ENCODE assay signal across 8 cellular contexts in the genomic region with DNA sequence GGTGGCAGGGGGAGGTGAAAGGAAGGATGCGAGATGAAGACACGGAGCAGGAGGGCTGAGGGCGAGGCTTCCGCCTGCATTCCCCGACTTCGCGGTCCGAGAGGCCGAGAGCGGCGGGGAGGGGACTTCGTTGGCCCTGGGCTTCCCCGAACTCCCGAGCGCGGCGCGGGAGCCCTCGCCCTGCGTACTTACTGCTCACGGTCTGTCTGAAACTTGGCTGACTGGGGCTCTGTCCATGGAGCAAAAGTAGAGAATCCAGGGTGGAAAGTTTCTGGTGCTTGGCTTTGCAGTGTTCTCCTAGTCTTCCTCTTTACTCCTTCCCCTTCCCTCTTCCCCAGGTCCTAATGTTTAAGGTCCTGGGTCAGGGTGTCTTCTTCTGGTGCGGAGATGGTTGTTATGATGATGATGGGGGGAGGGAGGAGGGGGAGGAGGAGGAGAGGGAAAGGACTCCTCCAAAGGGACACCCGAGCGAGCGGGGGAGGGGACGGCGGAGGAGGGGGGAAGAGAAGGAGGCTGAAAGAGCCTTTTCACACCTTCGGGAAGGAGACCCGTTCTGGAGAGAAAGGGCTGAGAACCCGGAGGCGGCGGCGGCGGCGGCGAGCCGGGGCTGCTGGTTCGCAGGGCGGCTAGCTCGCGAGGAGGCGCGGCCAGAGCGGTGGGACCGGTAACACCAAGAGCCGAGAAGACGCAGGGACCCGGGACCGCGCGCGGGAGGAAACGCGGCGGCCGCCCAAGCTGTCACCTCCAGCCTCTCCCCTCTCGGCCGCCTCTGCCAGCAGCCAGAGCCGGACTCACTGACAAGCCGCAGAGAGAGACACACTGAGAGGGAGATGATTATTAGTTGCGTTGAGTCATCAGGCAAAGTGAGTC. TPM values are rescaled to one million over a fixed set of nuclear protein-coding genes. Genes with fewer than 3 reads are reported as not detected.
DNase-seq lines count a peak whose midpoint lies in the region; ATAC-seq, FAIRE-seq and TF ChIP-seq lines count a peak whose summit lies in the region.

A gene (minus strand): TSS at position 793 of the 870 bp plus-strand sequence. CDS start 1,902 bp downstream, outside the sequence.

- peak; percentile 65; the same call in 1 of the 2 replicates for TF ChIP-seq POLR2A in K562 (conservative IDR thresholded peaks at IDR 0.05)

- ATAC-seq in K562 (peak; percentile 3), GM19324 (IDR thresholded peaks at IDR 0.05; ENCODE audit: low FRiP score, unreplicated experiment) (no peak)

- TF ChIP-seq EP300 in K562 (IDR thresholded peaks at IDR 0.05; ENCODE audit: low read length): no peak

- in situ Hi-C loops in K562 (cut with MboI): no loop called here

- POLR2A ChIA-PET in K562 (lab: Yijun Ruan, JAX): no interaction called here

- no peaks in the 10 kb centered on the region for H3K27me3 ChIP-seq in K562 (ENCODE audit: control insufficient read depth in 2 of 2, insufficient read depth in 2 of 2, low read length in 2 of 2)
- H3K27me3 ChIP-seq in stomach smooth muscle (ENCODE audit: control insufficient read depth in 1 of 2, insufficient read depth in 2 of 2, low read length in 2 of 2): peaks cover 40 to 65% of the 10 kb centered on the region in 2 donors

- DNase-seq in AG10803 (ENCODE audit: low read depth): peak; percentile 55
- no peak for DNase-seq in GM12864 (ENCODE audit: low read depth)
- DNase-seq in NOMO-1 (lab: John Stamatoyannopoulos, UW; ENCODE audit: unreplicated experiment in 2 of 2): peak; percentile 52 to 58
- DNase-seq in K562 (ENCODE audit: extremely low read depth in 1 of 4, low spot score in 3 of 4): peak; percentile 25 to 82 (median 46)
- peak; percentile 83 for DNase-seq in kidney tubule cell (ENCODE audit: low spot score)
- DNase-seq in central memory CD4-positive, alpha-beta T cell: no peak

- no TSS peak for BruUV-seq in K562 (replicated peaks; lab: Mats Ljungman, UMichigan)

- peaks cover 0 to 30% of the 10 kb centered on the region in 2 experiments; a peak in 3 of 5 replicates for H3K4me1 ChIP-seq in K562 (replicated peaks in 1 of 2; ENCODE audit: control insufficient read depth in 2 of 2, insufficient read depth in 2 of 2, low read length in 2 of 2)
- peaks cover 35% of the 10 kb centered on the region for H3K4me1 ChIP-seq in stomach smooth muscle (ENCODE audit: control insufficient read depth, insufficient read depth, low read length)

- CTCF ChIA-PET in K562 (lab: Yijun Ruan, JAX; ENCODE audit: low intra/inter-chr PET ratio): no interaction called here

- peaks cover 23% of the 10 kb centered on the region for H3K36me3 ChIP-seq in K562 (ENCODE audit: control insufficient read depth, insufficient read depth, low read length)
- H3K36me3 ChIP-seq in stomach smooth muscle (ENCODE audit: control insufficient read depth in 2 of 2, insufficient read depth in 2 of 2, low read length in 2 of 2): no peaks in the 10 kb centered on the region

- 1% methylated on average over 16 of the region's 61 CpGs for WGBS in K562 (ENCODE audit: insufficient coverage, low coverage, missing lambda C conversion rate)

- H3K9me1 ChIP-seq in K562 (ENCODE audit: control insufficient read depth, insufficient read depth, low read length): no peaks in the 10 kb centered on the region

- H3K4me2 ChIP-seq in K562 (ENCODE audit: insufficient read depth, low read length): peak within 1 kb of the TSS; percentile 86

- peak; percentile 65 for FAIRE-seq in K562 (lab: Jason Lieb, UNC)

- TF ChIP-seq CTCF in AG10803 (conservative IDR thresholded peaks at IDR 0.05; ENCODE audit: low read length): no peak
- TF ChIP-seq CTCF in GM12864 (IDR thresholded peaks at IDR 0.05; ENCODE audit: low read depth, low read length, missing control alignments): no peak
- no peak for TF ChIP-seq CTCF in K562 (IDR thresholded peaks at IDR 0.05 in 2 of 3, conservative IDR thresholded peaks at IDR 0.05 in 1 of 3; ENCODE audit: insufficient read depth in 2 of 3, low read depth in 1 of 3, low read length in 3 of 3)

- no peaks in the 10 kb centered on the region for H4K20me1 ChIP-seq in K562 (replicated peaks; ENCODE audit: control insufficient read depth, insufficient read depth, low read length)

- intact Hi-C loops in K562 (cut with micrococcal nuclease): loop anchor here (10.0 kb wide), 1 partner anchor 1653 kb away; a partner anchor contains a TSS

- H3K9ac ChIP-seq in K562 (ENCODE audit: insufficient read depth in 1 of 2, low read depth in 2 of 2, low read length in 2 of 2): peak within 1 kb of the TSS; percentile 92 to 98
- H3K9ac ChIP-seq in stomach smooth muscle (ENCODE audit: low read length in 2 of 2): peak within 1 kb of the TSS in 1 of 2 donors; percentile 61

- H3K27ac ChIP-seq in K562 (ENCODE audit: extremely low read depth, low read depth, low read length): peak within 1 kb of the TSS; percentile 86
- peak within 1 kb of the TSS; percentile 31 for H3K27ac ChIP-seq in stomach smooth muscle (ENCODE audit: low read length)

- H3K9me3 ChIP-seq in K562 (replicated peaks; ENCODE audit: control insufficient read depth, insufficient read depth, low read depth, low read length) (peaks cover 2% of the 10 kb centered on the region; the same call in 1 of the 2 replicates), stomach smooth muscle (ENCODE audit: control insufficient read depth in 2 of 2, low read length in 2 of 2) (no peaks in the 10 kb centered on the region)

- H3K4me3 ChIP-seq in AG10803 (ENCODE audit: low read length): peak within 1 kb of the TSS; percentile 86
- peak within 1 kb of the TSS; percentile 61 for H3K4me3 ChIP-seq in GM12864 (ENCODE audit: low read depth, low read length)
- H3K4me3 ChIP-seq in K562: peak within 1 kb of the TSS; percentile 54
- peak within 1 kb of the TSS; percentile 76 to 94 for H3K4me3 ChIP-seq in stomach smooth muscle (ENCODE audit: low read length in 2 of 2)

- peak within 1 kb of the TSS; percentile 94 for H2AFZ ChIP-seq in K562 (ENCODE audit: low read depth, low read length)

- no peak for TF ChIP-seq RAD21 in K562 (CRISPR knock-in tag; conservative IDR thresholded peaks at IDR 0.05 in 1 of 2, IDR thresholded peaks at IDR 0.05 in 1 of 2)

- peaks cover 94% of the 10 kb centered on the region for H3K79me2 ChIP-seq in K562 (ENCODE audit: control insufficient read depth, insufficient read depth, low read length)

TF ChIP-seq in K562, 482 proteins besides CTCF, POLR2A, EP300 and RAD21 (continues in another document):
- TF ChIP-seq DMBX1 (CRISPR knock-in tag; IDR thresholded peaks at IDR 0.05; ENCODE audit: borderline replicate concordance): no peak
- TF ChIP-seq, protein P1, sequence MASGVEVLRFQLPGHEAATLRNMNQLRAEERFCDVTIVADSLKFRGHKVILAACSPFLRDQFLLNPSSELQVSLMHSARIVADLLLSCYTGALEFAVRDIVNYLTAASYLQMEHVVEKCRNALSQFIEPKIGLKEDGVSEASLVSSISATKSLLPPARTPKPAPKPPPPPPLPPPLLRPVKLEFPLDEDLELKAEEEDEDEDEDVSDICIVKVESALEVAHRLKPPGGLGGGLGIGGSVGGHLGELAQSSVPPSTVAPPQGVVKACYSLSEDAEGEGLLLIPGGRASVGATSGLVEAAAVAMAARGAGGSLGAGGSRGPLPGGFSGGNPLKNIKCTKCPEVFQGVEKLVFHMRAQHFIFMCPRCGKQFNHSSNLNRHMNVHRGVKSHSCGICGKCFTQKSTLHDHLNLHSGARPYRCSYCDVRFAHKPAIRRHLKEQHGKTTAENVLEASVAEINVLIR (CRISPR knock-in tag; IDR thresholded peaks at IDR 0.05): no peak
- no peak for TF ChIP-seq ZC3H8 (IDR thresholded peaks at IDR 0.05)
- TF ChIP-seq RBFOX2 (IDR thresholded peaks at IDR 0.05; ENCODE audit: low read depth, low read length): peak; percentile 66
- TF ChIP-seq NELFE (IDR thresholded peaks at IDR 0.05; ENCODE audit: insufficient read depth, insufficient read length): no peak
- TF ChIP-seq, protein P2, sequence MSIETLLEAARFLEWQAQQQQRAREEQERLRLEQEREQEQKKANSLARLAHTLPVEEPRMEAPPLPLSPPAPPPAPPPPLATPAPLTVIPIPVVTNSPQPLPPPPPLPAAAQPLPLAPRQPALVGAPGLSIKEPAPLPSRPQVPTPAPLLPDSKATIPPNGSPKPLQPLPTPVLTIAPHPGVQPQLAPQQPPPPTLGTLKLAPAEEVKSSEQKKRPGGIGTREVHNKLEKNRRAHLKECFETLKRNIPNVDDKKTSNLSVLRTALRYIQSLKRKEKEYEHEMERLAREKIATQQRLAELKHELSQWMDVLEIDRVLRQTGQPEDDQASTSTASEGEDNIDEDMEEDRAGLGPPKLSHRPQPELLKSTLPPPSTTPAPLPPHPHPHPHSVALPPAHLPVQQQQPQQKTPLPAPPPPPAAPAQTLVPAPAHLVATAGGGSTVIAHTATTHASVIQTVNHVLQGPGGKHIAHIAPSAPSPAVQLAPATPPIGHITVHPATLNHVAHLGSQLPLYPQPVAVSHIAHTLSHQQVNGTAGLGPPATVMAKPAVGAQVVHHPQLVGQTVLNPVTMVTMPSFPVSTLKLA (conservative IDR thresholded peaks at IDR 0.05): no peak; a peak in 1 of 4 replicates
- TF ChIP-seq ZNF146 (CRISPR knock-in tag; IDR thresholded peaks at IDR 0.05; ENCODE audit: unreplicated experiment): no peak
- no peak for TF ChIP-seq TBL1XR1 (IDR thresholded peaks at IDR 0.05; ENCODE audit: low read length in 2 of 2)
- TF ChIP-seq HMG20A (CRISPR knock-in tag; conservative IDR thresholded peaks at IDR 0.05): no peak
- no peak for TF ChIP-seq SRSF9 (IDR thresholded peaks at IDR 0.05; ENCODE audit: borderline replicate concordance, low read depth, low read length)

RNA-seq across cellular contexts. Expression of the gene that starts here (rescaled TPM):
- 43.7 and 91.0 TPM in 2 replicates for total RNA-seq in K562 (2011; cell fraction: chromatin; rRNA removed; ENCODE audit: low replicate concordance)
- 18.8 and 27.8 TPM in 2 replicates for total RNA-seq in K562 (2011; cell fraction: nucleolus; rRNA removed)
- total RNA-seq in K562 (2011; cell fraction: nucleoplasm; rRNA removed): 47.1 and 82.4 TPM in 2 replicates
- 15.1 and 21.1 TPM in 2 replicates for total RNA-seq in K562 (2014; rRNA removed)
- 17.1 and 18.8 TPM in 2 replicates for total RNA-seq in K562 (2014; rRNA removed; fragmentation: Illumina TruSeq; extraction: Trizol)
- total RNA-seq in K562 (2015; rRNA removed; fragmentation: Illumina TruSeq; extraction: Trizol): 18.6 and 19.5 TPM in 2 replicates
- 34.0 and 34.3 TPM in 2 replicates for total RNA-seq in K562 (2021)
- 8.7 and 9.9 TPM in 2 replicates for polyA plus RNA-seq in K562 (2011; rRNA removed)
- 5.8 and 9.5 TPM in 2 replicates for polyA plus RNA-seq in K562 (2011; cell fraction: cytosol; rRNA removed)
- polyA plus RNA-seq in K562 (2011; cell fraction: nucleus; rRNA removed): 15.7 and 22.4 TPM in 2 replicates
- 9.2 and 12.2 TPM in 2 replicates for polyA plus RNA-seq in K562 (2012)
- 21.1 and 21.8 TPM in 2 replicates for polyA plus RNA-seq in K562 (2014; fragmentation: Illumina TruSeq; extraction: Trizol)
- polyA plus RNA-seq in K562 (2014; fragmentation: Nextera tagmentation; extraction: Ambion mirVana): 10 to 100 TPM in 1 of 2 experiments, 1 to 10 TPM in 1; 4.5 to 10.0 TPM
- polyA plus RNA-seq in K562 (2014; rRNA removed): 12.8 and 14.4 TPM in 2 replicates
- 37.3 and 38.8 TPM in 2 replicates for polyA minus RNA-seq in K562 (2011; rRNA and poly(A)+ RNA removed)
- polyA minus RNA-seq in K562 (2011; cell fraction: cytosol; rRNA and poly(A)+ RNA removed): 19.0 and 20.9 TPM in 2 replicates
- 45.2 and 51.2 TPM in 2 replicates for polyA minus RNA-seq in K562 (2011; cell fraction: nucleus; rRNA and poly(A)+ RNA removed)

Comparison
In these comparisons a context has a peak if more than half of its experiments do, and no peak if none do; other contexts are left out.
1. DNase-seq: peak in AG10803 (single experiment), NOMO-1 (2 of 2), K562 (4 of 4) and kidney tubule cell (single experiment); none in GM12864 (single experiment) and central memory CD4-positive, alpha-beta T cell (single experiment).
2. Peak in every context shown above with its lines, with median percentiles within 50 percentile points of each other: H3K4me3 ChIP-seq.